ENCODE assay signal across 16 cellular contexts in genomic region chr7:143460585-143460984, GRCh38. TPM values are rescaled to one million over a fixed set of nuclear protein-coding genes. Genes with fewer than 3 reads are reported as not detected.
DNase-seq lines count a peak whose midpoint lies in the region; ATAC-seq and TF ChIP-seq lines count a peak whose summit lies in the region.
"Had no signal": no experiment of that assay in that cellular context is flagged by ENCODE, and none has a peak within 500 bp of the region (broad histone marks: within the 10 kb centered on the region; RNA-seq: fewer than 3 reads in every experiment).

No MANE protein-coding gene starts in this region.

- POLR2A ChIA-PET in activated CD4-positive, alpha-beta memory T cell treated with anti-CD3 and anti-CD28 coated beads for 36 hours (lab: Charles Lee) = no interaction called here

- CTCF ChIA-PET in activated CD4-positive, alpha-beta memory T cell treated with anti-CD3 and anti-CD28 coated beads for 36 hours (lab: Charles Lee) = no interaction called here

- ATAC-seq in activated naive CD8-positive, alpha-beta T cell treated with anti-CD3 and anti-CD28 coated beads, Interleukin-2, amount 50 U/mL, for 24 hours = peak; percentile 70
- ATAC-seq in stimulated activated naive CD8-positive, alpha-beta T cell treated with anti-CD3 and anti-CD28 coated beads, Interleukin-15, Interleukin-2, amounts not matched to agents 100 U/mL and 50 U/mL, for 24 hours = peak; percentile 45
- ATAC-seq: CD8-positive, alpha-beta T cell had no signal

- no peak for TF ChIP-seq CTCF in AG10803 (conservative IDR thresholded peaks at IDR 0.05; ENCODE audit: low read length)

- peaks cover 5% of the 10 kb centered on the region for H3K4me1 Mint-ChIP-seq in activated naive CD8-positive, alpha-beta T cell treated with anti-CD3 and anti-CD28 coated beads, Interleukin-2, amount 50 U/mL, for 24 hours
- no peaks in the 10 kb centered on the region for H3K4me1 Mint-ChIP-seq in activated CD4-positive, alpha-beta memory T cell treated with anti-CD3 and anti-CD28 coated beads for 36 hours (ENCODE audit: low read depth)

- H3K27me3 Mint-ChIP-seq in activated naive CD8-positive, alpha-beta T cell treated with anti-CD3 and anti-CD28 coated beads, Interleukin-2, amount 50 U/mL, for 24 hours = no peaks in the 10 kb centered on the region
- H3K27me3 Mint-ChIP-seq in activated CD4-positive, alpha-beta memory T cell treated with anti-CD3 and anti-CD28 coated beads for 36 hours = no peaks in the 10 kb centered on the region

- intact Hi-C loops in activated CD4-positive, alpha-beta memory T cell treated with anti-CD3 and anti-CD28 coated beads for 36 hours (cut with micrococcal nuclease) = no loop called here

- no peaks in the 10 kb centered on the region for H3K9me3 Mint-ChIP-seq in activated naive CD8-positive, alpha-beta T cell treated with anti-CD3 and anti-CD28 coated beads, Interleukin-2, amount 50 U/mL, for 24 hours
- H3K9me3 Mint-ChIP-seq in activated CD4-positive, alpha-beta memory T cell treated with anti-CD3 and anti-CD28 coated beads for 36 hours = peaks cover 7% of the 10 kb centered on the region
- H3K9me3 Mint-ChIP-seq: CD8-positive, alpha-beta T cell; HFFc6 had no signal

- no peak overlapping the region for H3K4me3 ChIP-seq in AG10803 (ENCODE audit: low read length)

- DNase-seq in AG10803 (ENCODE audit: low read depth) (peak; percentile 65), NCI-H526 (lab: John Stamatoyannopoulos, UW) (peak; percentile 44 to 70), NCI-H774 (lab: John Stamatoyannopoulos, UW) (no peak), NCI-H187 (lab: John Stamatoyannopoulos, UW) (no peak)
- no peak for DNase-seq in activated naive CD8-positive, alpha-beta T cell treated with anti-CD3 and anti-CD28 coated beads, Interleukin-2, amount 50 U/mL, for 24 hours
- no peak for DNase-seq in stimulated activated naive CD8-positive, alpha-beta T cell treated with anti-CD3 and anti-CD28 coated beads, Interleukin-15, Interleukin-2, amounts not matched to agents 100 U/mL and 50 U/mL, for 24 hours
- no peak for DNase-seq in activated CD4-positive, alpha-beta memory T cell treated with anti-CD3 and anti-CD28 coated beads for 36 hours
- DNase-seq: CD8-positive, alpha-beta T cell; COR-L47; DMS153; DMS79 treated with DMSO at 0.1 percent for 48 hours; GDM1; HCEC 1CT; HFFc6 had no signal

- peak overlapping the region; percentile 32 for H3K27ac Mint-ChIP-seq in activated naive CD8-positive, alpha-beta T cell treated with anti-CD3 and anti-CD28 coated beads, Interleukin-2, amount 50 U/mL, for 24 hours
- no peak overlapping the region for H3K27ac Mint-ChIP-seq in activated CD4-positive, alpha-beta memory T cell treated with anti-CD3 and anti-CD28 coated beads for 36 hours
- H3K27ac Mint-ChIP-seq: CD8-positive, alpha-beta T cell; HFFc6 had no signal

- H3K4me3 Mint-ChIP-seq in activated naive CD8-positive, alpha-beta T cell treated with anti-CD3 and anti-CD28 coated beads, Interleukin-2, amount 50 U/mL, for 24 hours = no peak overlapping the region
- no peak overlapping the region for H3K4me3 Mint-ChIP-seq in activated CD4-positive, alpha-beta memory T cell treated with anti-CD3 and anti-CD28 coated beads for 36 hours
- H3K4me3 Mint-ChIP-seq: CD14-positive monocyte; CD8-positive, alpha-beta T cell; HFFc6 had no signal

- H3K36me3 Mint-ChIP-seq in activated naive CD8-positive, alpha-beta T cell treated with anti-CD3 and anti-CD28 coated beads, Interleukin-2, amount 50 U/mL, for 24 hours (ENCODE audit: low read depth) = no peaks in the 10 kb centered on the region
- peaks cover 6% of the 10 kb centered on the region for H3K36me3 Mint-ChIP-seq in activated CD4-positive, alpha-beta memory T cell treated with anti-CD3 and anti-CD28 coated beads for 36 hours

RNA-seq across cellular contexts. Expression of gene TAS2R41, which starts 17.1 kb away (rescaled TPM):
- not detected for total RNA-seq in activated CD4-positive, alpha-beta memory T cell treated with anti-CD3 and anti-CD28 coated beads for 36 hours
- total RNA-seq: CD8-positive, alpha-beta T cell; H4; HFFc6 had no signal

RNA-seq across cellular contexts. Expression of gene TAS2R60, which starts 17.3 kb away (rescaled TPM):
- not detected for total RNA-seq in activated CD4-positive, alpha-beta memory T cell treated with anti-CD3 and anti-CD28 coated beads for 36 hours
- total RNA-seq: CD8-positive, alpha-beta T cell; H4; HFFc6 had no signal

RNA-seq across cellular contexts. Expression of gene EPHA1, which starts 51.9 kb away (rescaled TPM):
- total RNA-seq in activated CD4-positive, alpha-beta memory T cell treated with anti-CD3 and anti-CD28 coated beads for 36 hours = 1 to 10 TPM; 2.9 to 4.3 TPM
- total RNA-seq: H4, HFFc6 had no signal

Comparison
In these comparisons a context has a peak if more than half of its experiments do, and no peak if none do; other contexts are left out.
1. DNase-seq: peak in AG10803 (single experiment) and NCI-H526 (2 of 2); none in activated naive CD8-positive, alpha-beta T cell treated with anti-CD3 and anti-CD28 coated beads, Interleukin-2, amount 50 U/mL, for 24 hours (single experiment), stimulated activated naive CD8-positive, alpha-beta T cell treated with anti-CD3 and anti-CD28 coated beads, Interleukin-15, Interleukin-2, amounts not matched to agents 100 U/mL and 50 U/mL, for 24 hours (single experiment), NCI-H774 (single experiment), NCI-H187 (0 of 2) and activated CD4-positive, alpha-beta memory T cell treated with anti-CD3 and anti-CD28 coated beads for 36 hours (single experiment).